In the genomic region with DNA sequence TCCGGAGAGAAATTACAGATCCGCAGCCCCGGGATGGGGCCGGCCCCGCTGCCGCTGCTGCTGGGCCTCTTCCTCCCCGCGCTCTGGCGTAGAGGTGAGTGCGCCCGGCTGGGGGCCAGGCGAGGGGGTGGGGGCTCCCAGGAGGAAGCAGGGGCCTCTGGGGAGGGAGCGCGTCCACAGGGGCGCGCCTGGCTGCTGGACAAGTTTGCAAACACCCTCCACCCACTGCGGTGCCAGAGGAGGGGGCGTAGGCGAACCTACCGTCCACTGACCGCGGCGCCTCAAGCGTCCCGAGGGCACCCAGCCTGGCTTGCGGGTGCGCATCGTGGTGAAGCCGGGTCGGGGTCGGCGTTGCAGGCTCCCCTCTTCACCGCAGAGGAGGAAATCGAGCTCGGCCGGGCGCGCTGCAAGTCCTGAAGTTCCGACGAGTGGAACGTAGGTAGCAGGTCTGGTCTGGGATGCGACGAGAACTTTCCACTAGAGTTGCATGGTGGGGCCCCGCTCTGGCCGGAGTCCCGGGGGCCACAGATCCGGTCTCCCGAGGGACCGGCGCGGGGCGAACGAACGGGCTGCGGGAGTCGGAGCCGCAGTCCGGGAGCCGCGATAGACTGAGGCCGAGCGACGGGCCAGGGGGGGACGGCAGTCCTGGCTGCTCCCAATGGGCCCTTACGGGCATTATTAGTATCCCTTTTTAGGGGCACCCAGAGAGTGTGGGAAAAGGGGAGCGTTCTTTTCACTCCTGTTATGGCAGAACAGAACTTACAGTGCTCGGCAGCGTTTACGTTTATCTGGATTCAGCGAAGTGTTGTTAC, we compare ENCODE assay signal across 1 cellular context.
A peak's percentile ranks its signal among the peaks of the same experiment; 100 is the strongest.
TF ChIP-seq lines count a peak whose summit lies in the region.

No MANE protein-coding gene starts in this region.

TF ChIP-seq in HepG2, 621 proteins besides CTCF, POLR2A, EP300 and RAD21 (continued from another document and continues in another):
- TF ChIP-seq, protein P1, sequence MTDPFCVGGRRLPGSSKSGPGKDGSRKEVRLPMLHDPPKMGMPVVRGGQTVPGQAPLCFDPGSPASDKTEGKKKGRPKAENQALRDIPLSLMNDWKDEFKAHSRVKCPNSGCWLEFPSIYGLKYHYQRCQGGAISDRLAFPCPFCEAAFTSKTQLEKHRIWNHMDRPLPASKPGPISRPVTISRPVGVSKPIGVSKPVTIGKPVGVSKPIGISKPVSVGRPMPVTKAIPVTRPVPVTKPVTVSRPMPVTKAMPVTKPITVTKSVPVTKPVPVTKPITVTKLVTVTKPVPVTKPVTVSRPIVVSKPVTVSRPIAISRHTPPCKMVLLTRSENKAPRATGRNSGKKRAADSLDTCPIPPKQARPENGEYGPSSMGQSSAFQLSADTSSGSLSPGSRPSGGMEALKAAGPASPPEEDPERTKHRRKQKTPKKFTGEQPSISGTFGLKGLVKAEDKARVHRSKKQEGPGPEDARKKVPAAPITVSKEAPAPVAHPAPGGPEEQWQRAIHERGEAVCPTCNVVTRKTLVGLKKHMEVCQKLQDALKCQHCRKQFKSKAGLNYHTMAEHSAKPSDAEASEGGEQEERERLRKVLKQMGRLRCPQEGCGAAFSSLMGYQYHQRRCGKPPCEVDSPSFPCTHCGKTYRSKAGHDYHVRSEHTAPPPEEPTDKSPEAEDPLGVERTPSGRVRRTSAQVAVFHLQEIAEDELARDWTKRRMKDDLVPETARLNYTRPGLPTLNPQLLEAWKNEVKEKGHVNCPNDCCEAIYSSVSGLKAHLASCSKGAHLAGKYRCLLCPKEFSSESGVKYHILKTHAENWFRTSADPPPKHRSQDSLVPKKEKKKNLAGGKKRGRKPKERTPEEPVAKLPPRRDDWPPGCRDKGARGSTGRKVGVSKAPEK (CRISPR knock-in tag; IDR thresholded peaks at IDR 0.05; ENCODE audit: borderline replicate concordance), result no peak
- TF ChIP-seq STAG1 (CRISPR knock-in tag; IDR thresholded peaks at IDR 0.05) (peak; percentile 8; the same call in 1 of the 2 replicates), ZNF501 (CRISPR knock-in tag; IDR thresholded peaks at IDR 0.05) (peak; percentile 70; the same call in 1 of the 2 replicates), PCBP1 (IDR thresholded peaks at IDR 0.05; ENCODE audit: borderline replicate concordance, low read depth, low read length) (no peak), ZFP62 (CRISPR knock-in tag; IDR thresholded peaks at IDR 0.05) (no peak), ZNF296 (CRISPR knock-in tag; conservative IDR thresholded peaks at IDR 0.05) (no peak), SAP130 (CRISPR knock-in tag; IDR thresholded peaks at IDR 0.05; ENCODE audit: low read depth) (peak; percentile 78), CBX1 (IDR thresholded peaks at IDR 0.05; ENCODE audit: low read depth) (no peak), PAF1 (CRISPR knock-in tag; IDR thresholded peaks at IDR 0.05) (no peak), MXI1 (IDR thresholded peaks at IDR 0.05; ENCODE audit: borderline replicate concordance, low read depth, low read length) (no peak; the same call in 2 of the 3 replicates), ZNF788 (CRISPR knock-in tag; IDR thresholded peaks at IDR 0.05; ENCODE audit: borderline replicate concordance) (peak; percentile 11; the same call in 1 of the 2 replicates), RBM22 (optimal IDR thresholded peaks at IDR 0.05; ENCODE audit: low read length) (no peak), PHF21A (CRISPR knock-in tag; IDR thresholded peaks at IDR 0.05) (no peak), ZNF121 (CRISPR knock-in tag; IDR thresholded peaks at IDR 0.05) (no peak), MEIS2 (CRISPR knock-in tag; IDR thresholded peaks at IDR 0.05) (no peak; the same call in 1 of the 2 replicates), TBP (CRISPR knock-in tag; IDR thresholded peaks at IDR 0.05) (no peak), MEIS1 (CRISPR knock-in tag; IDR thresholded peaks at IDR 0.05; ENCODE audit: borderline replicate concordance) (0 out of 2 replicates have a peak, but pooled peaks have one; percentile 23), YEATS4 (CRISPR knock-in tag; IDR thresholded peaks at IDR 0.05; ENCODE audit: borderline replicate concordance) (no peak), MED13 (CRISPR knock-in tag; IDR thresholded peaks at IDR 0.05) (no peak), RFXANK (CRISPR knock-in tag; IDR thresholded peaks at IDR 0.05) (no peak), MIER2 (CRISPR knock-in tag; IDR thresholded peaks at IDR 0.05) (0 out of 2 replicates have a peak, but pooled peaks have one; percentile 15), GABPA (IDR thresholded peaks at IDR 0.05; ENCODE audit: low read depth, low read length) (no peak), GABPA (CRISPR knock-in tag; IDR thresholded peaks at IDR 0.05; ENCODE audit: low read depth) (no peak), NFE2 (CRISPR knock-in tag; IDR thresholded peaks at IDR 0.05) (no peak), MTA3 (CRISPR knock-in tag; IDR thresholded peaks at IDR 0.05) (0 out of 2 replicates have a peak, but pooled peaks have one; percentile 21)
- TF ChIP-seq, protein P2, sequence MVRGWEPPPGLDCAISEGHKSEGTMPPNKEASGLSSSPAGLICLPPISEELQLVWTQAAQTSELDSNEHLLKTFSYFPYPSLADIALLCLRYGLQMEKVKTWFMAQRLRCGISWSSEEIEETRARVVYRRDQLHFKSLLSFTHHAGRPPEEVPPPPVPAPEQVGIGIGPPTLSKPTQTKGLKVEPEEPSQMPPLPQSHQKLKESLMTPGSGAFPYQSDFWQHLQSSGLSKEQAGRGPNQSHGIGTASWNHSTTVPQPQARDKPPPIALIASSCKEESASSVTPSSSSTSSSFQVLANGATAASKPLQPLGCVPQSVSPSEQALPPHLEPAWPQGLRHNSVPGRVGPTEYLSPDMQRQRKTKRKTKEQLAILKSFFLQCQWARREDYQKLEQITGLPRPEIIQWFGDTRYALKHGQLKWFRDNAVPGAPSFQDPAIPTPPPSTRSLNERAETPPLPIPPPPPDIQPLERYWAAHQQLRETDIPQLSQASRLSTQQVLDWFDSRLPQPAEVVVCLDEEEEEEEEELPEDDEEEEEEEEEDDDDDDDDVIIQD (CRISPR knock-in tag; IDR thresholded peaks at IDR 0.05; ENCODE audit: low read depth), result no peak; the same call in 1 of the 2 replicates
- TF ChIP-seq, protein P3, sequence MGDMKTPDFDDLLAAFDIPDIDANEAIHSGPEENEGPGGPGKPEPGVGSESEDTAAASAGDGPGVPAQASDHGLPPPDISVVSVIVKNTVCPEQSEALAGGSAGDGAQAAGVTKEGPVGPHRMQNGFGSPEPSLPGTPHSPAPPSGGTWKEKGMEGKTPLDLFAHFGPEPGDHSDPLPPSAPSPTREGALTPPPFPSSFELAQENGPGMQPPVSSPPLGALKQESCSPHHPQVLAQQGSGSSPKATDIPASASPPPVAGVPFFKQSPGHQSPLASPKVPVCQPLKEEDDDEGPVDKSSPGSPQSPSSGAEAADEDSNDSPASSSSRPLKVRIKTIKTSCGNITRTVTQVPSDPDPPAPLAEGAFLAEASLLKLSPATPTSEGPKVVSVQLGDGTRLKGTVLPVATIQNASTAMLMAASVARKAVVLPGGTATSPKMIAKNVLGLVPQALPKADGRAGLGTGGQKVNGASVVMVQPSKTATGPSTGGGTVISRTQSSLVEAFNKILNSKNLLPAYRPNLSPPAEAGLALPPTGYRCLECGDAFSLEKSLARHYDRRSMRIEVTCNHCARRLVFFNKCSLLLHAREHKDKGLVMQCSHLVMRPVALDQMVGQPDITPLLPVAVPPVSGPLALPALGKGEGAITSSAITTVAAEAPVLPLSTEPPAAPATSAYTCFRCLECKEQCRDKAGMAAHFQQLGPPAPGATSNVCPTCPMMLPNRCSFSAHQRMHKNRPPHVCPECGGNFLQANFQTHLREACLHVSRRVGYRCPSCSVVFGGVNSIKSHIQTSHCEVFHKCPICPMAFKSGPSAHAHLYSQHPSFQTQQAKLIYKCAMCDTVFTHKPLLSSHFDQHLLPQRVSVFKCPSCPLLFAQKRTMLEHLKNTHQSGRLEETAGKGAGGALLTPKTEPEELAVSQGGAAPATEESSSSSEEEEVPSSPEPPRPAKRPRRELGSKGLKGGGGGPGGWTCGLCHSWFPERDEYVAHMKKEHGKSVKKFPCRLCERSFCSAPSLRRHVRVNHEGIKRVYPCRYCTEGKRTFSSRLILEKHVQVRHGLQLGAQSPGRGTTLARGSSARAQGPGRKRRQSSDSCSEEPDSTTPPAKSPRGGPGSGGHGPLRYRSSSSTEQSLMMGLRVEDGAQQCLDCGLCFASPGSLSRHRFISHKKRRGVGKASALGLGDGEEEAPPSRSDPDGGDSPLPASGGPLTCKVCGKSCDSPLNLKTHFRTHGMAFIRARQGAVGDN (CRISPR knock-in tag; IDR thresholded peaks at IDR 0.05), result peak; percentile 80
- TF ChIP-seq, protein P4, sequence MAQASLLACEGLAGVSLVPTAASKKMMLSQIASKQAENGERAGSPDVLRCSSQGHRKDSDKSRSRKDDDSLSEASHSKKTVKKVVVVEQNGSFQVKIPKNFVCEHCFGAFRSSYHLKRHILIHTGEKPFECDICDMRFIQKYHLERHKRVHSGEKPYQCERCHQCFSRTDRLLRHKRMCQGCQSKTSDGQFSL (CRISPR knock-in tag; IDR thresholded peaks at IDR 0.05), result peak; percentile 55; the same call in 1 of the 2 replicates
- TF ChIP-seq, protein P5, sequence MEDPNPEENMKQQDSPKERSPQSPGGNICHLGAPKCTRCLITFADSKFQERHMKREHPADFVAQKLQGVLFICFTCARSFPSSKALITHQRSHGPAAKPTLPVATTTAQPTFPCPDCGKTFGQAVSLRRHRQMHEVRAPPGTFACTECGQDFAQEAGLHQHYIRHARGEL (CRISPR knock-in tag; IDR thresholded peaks at IDR 0.05), result no peak
- TF ChIP-seq, protein P6, sequence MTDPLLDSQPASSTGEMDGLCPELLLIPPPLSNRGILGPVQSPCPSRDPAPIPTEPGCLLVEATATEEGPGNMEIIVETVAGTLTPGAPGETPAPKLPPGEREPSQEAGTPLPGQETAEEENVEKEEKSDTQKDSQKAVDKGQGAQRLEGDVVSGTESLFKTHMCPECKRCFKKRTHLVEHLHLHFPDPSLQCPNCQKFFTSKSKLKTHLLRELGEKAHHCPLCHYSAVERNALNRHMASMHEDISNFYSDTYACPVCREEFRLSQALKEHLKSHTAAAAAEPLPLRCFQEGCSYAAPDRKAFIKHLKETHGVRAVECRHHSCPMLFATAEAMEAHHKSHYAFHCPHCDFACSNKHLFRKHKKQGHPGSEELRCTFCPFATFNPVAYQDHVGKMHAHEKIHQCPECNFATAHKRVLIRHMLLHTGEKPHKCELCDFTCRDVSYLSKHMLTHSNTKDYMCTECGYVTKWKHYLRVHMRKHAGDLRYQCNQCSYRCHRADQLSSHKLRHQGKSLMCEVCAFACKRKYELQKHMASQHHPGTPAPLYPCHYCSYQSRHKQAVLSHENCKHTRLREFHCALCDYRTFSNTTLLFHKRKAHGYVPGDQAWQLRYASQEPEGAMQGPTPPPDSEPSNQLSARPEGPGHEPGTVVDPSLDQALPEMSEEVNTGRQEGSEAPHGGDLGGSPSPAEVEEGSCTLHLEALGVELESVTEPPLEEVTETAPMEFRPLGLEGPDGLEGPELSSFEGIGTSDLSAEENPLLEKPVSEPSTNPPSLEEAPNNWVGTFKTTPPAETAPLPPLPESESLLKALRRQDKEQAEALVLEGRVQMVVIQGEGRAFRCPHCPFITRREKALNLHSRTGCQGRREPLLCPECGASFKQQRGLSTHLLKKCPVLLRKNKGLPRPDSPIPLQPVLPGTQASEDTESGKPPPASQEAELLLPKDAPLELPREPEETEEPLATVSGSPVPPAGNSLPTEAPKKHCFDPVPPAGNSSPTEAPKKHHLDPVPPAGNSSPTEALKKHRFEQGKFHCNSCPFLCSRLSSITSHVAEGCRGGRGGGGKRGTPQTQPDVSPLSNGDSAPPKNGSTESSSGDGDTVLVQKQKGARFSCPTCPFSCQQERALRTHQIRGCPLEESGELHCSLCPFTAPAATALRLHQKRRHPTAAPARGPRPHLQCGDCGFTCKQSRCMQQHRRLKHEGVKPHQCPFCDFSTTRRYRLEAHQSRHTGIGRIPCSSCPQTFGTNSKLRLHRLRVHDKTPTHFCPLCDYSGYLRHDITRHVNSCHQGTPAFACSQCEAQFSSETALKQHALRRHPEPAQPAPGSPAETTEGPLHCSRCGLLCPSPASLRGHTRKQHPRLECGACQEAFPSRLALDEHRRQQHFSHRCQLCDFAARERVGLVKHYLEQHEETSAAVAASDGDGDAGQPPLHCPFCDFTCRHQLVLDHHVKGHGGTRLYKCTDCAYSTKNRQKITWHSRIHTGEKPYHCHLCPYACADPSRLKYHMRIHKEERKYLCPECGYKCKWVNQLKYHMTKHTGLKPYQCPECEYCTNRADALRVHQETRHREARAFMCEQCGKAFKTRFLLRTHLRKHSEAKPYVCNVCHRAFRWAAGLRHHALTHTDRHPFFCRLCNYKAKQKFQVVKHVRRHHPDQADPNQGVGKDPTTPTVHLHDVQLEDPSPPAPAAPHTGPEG (CRISPR knock-in tag; IDR thresholded peaks at IDR 0.05), result peak; percentile 87; the same call in 1 of the 2 replicates
- TF ChIP-seq, protein P7, sequence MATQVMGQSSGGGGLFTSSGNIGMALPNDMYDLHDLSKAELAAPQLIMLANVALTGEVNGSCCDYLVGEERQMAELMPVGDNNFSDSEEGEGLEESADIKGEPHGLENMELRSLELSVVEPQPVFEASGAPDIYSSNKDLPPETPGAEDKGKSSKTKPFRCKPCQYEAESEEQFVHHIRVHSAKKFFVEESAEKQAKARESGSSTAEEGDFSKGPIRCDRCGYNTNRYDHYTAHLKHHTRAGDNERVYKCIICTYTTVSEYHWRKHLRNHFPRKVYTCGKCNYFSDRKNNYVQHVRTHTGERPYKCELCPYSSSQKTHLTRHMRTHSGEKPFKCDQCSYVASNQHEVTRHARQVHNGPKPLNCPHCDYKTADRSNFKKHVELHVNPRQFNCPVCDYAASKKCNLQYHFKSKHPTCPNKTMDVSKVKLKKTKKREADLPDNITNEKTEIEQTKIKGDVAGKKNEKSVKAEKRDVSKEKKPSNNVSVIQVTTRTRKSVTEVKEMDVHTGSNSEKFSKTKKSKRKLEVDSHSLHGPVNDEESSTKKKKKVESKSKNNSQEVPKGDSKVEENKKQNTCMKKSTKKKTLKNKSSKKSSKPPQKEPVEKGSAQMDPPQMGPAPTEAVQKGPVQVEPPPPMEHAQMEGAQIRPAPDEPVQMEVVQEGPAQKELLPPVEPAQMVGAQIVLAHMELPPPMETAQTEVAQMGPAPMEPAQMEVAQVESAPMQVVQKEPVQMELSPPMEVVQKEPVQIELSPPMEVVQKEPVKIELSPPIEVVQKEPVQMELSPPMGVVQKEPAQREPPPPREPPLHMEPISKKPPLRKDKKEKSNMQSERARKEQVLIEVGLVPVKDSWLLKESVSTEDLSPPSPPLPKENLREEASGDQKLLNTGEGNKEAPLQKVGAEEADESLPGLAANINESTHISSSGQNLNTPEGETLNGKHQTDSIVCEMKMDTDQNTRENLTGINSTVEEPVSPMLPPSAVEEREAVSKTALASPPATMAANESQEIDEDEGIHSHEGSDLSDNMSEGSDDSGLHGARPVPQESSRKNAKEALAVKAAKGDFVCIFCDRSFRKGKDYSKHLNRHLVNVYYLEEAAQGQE (IDR thresholded peaks at IDR 0.05; ENCODE audit: borderline replicate concordance in 1 of 2, low read depth in 1 of 2, low read length in 2 of 2), result no peak; a peak in 1 of 4 replicates
- TF ChIP-seq, protein P8, sequence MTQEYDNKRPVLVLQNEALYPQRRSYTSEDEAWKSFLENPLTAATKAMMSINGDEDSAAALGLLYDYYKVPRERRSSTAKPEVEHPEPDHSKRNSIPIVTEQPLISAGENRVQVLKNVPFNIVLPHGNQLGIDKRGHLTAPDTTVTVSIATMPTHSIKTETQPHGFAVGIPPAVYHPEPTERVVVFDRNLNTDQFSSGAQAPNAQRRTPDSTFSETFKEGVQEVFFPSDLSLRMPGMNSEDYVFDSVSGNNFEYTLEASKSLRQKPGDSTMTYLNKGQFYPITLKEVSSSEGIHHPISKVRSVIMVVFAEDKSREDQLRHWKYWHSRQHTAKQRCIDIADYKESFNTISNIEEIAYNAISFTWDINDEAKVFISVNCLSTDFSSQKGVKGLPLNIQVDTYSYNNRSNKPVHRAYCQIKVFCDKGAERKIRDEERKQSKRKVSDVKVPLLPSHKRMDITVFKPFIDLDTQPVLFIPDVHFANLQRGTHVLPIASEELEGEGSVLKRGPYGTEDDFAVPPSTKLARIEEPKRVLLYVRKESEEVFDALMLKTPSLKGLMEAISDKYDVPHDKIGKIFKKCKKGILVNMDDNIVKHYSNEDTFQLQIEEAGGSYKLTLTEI (CRISPR knock-in tag; conservative IDR thresholded peaks at IDR 0.05), result no peak
